Comparison of ENCODE assay signal across 8 cellular contexts in genomic region chr15:60328852-60329443, GRCh38.
DNase-seq lines count a peak whose midpoint lies in the region; ATAC-seq and TF ChIP-seq lines count a peak whose summit lies in the region.

No MANE protein-coding gene starts in this region.

- no peaks in the 10 kb centered on the region for H3K36me3 ChIP-seq in spleen

- no peak overlapping the region for H3K4me3 ChIP-seq in spleen

- H3K4me1 ChIP-seq in spleen, result peaks cover 0 to 9% (median 2%) of the 10 kb centered on the region in 6 donors

- H3K36me3 Mint-ChIP-seq in T-helper 2 cell treated with Interferon-gamma antibody and Interleukin-4, amounts not matched to agents 5 μg/mL and 100 μg/mL, for 36 hours (ENCODE audit: low read depth), result no peaks in the 10 kb centered on the region

- no peak overlapping the region for H3K27ac ChIP-seq in spleen

- in situ Hi-C loops in ACHN (cut with HindIII; ENCODE audit: low pct_ligation_motif_present, low pct_unique_long_range_greater_than_20kb, low sequenced_read_pairs), result no loop called here
- in situ Hi-C loops in SK-MEL-5 (cut with HindIII; ENCODE audit: low pct_unique_long_range_greater_than_20kb, low sequenced_read_pairs), result no loop called here

- peak; percentile 46 for ATAC-seq in esophagus mucosa
- ATAC-seq in GM21423 (IDR thresholded peaks at IDR 0.05; ENCODE audit: unreplicated experiment), result no peak
- no peak for ATAC-seq in GM21360 (IDR thresholded peaks at IDR 0.05; ENCODE audit: unreplicated experiment)

- 19 to 22% (median 21%) methylated on average over 7 of the region's 7 CpGs for WGBS in spleen, 5 donors

- intact Hi-C loops in spleen (cut with DNase I; ENCODE audit: low total_unique reads), result loop anchor here (5.0 to 10.0 kb wide), 2 partner anchors 412 to 604 kb away; no protein-coding TSS in a partner anchor

- no peak for TF ChIP-seq POLR2A in spleen (IDR thresholded peaks at IDR 0.05)

- H3K4me3 Mint-ChIP-seq in T-helper 2 cell treated with Interferon-gamma antibody and Interleukin-4, amounts not matched to agents 5 μg/mL and 100 μg/mL, for 36 hours, result no peak overlapping the region

- TF ChIP-seq CTCF in spleen (IDR thresholded peaks at IDR 0.05 in 8 of 11, conservative IDR thresholded peaks at IDR 0.05 in 3 of 11), result peak in 9 of 11 experiments; percentile 16 to 71 (median 55)

- no peaks in the 10 kb centered on the region for H3K9me3 Mint-ChIP-seq in T-helper 2 cell treated with Interferon-gamma antibody and Interleukin-4, amounts not matched to agents 5 μg/mL and 100 μg/mL, for 36 hours

- no peak overlapping the region for H3K27ac Mint-ChIP-seq in T-helper 2 cell treated with Interferon-gamma antibody and Interleukin-4, amounts not matched to agents 5 μg/mL and 100 μg/mL, for 36 hours

- H3K9me3 ChIP-seq in spleen, result no peaks in the 10 kb centered on the region

- H3K27me3 Mint-ChIP-seq in T-helper 2 cell treated with Interferon-gamma antibody and Interleukin-4, amounts not matched to agents 5 μg/mL and 100 μg/mL, for 36 hours (ENCODE audit: low read depth), result peaks cover 81% of the 10 kb centered on the region

- peaks cover 7% of the 10 kb centered on the region for H3K4me1 Mint-ChIP-seq in T-helper 2 cell treated with Interferon-gamma antibody and Interleukin-4, amounts not matched to agents 5 μg/mL and 100 μg/mL, for 36 hours (ENCODE audit: low read depth)

- DNase-seq in ACHN, result peak; percentile 21
- DNase-seq in GM03348 (ENCODE audit: low spot score), result peak; percentile 58
- peak; percentile 34 for DNase-seq in SK-MEL-5 (ENCODE audit: low read depth, low spot score)
- no peak for DNase-seq in spleen
- no peak for DNase-seq in T-helper 2 cell treated with Interferon-gamma antibody and Interleukin-4, amounts not matched to agents 5 μg/mL and 100 μg/mL, for 36 hours (ENCODE audit: low spot score)

- peaks cover 0 to 53% (median 18%) of the 10 kb centered on the region in 7 donors for H3K27me3 ChIP-seq in spleen (replicated peaks in 1 of 7)

Comparison
In these comparisons a context has a peak if more than half of its experiments do, and no peak if none do; other contexts are left out.
1. DNase-seq: peak in ACHN (single experiment), GM03348 (single experiment) and SK-MEL-5 (single experiment); none in spleen (single experiment) and T-helper 2 cell treated with Interferon-gamma antibody and Interleukin-4, amounts not matched to agents 5 μg/mL and 100 μg/mL, for 36 hours (single experiment).